1 cellular context compared by ENCODE assay signal in the genomic region with DNA sequence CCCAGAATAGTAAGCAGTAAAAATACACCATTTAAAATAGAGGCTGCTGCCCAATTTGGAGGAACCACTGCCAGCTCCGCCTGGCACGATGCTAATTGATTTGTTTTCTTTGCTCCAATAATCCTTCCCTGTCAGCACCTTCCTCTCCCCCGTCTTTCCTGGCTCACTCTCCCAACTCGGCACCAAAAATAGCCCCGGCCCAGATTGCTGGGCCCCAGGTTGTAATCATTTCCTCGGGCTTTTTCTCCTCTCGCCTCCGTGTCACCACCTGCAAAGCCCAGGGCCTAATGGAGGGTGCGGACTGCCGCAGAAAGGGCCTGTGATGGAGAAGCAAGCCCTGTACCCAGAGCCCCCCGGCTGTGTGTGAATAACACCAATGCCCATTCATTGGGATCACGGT.
TF ChIP-seq lines count a peak whose summit lies in the region.

No MANE protein-coding gene starts in this region.

TF ChIP-seq in GM23338, 12 proteins besides CTCF, POLR2A, EP300 and RAD21 (continued from another document):
- TF ChIP-seq, protein P1, sequence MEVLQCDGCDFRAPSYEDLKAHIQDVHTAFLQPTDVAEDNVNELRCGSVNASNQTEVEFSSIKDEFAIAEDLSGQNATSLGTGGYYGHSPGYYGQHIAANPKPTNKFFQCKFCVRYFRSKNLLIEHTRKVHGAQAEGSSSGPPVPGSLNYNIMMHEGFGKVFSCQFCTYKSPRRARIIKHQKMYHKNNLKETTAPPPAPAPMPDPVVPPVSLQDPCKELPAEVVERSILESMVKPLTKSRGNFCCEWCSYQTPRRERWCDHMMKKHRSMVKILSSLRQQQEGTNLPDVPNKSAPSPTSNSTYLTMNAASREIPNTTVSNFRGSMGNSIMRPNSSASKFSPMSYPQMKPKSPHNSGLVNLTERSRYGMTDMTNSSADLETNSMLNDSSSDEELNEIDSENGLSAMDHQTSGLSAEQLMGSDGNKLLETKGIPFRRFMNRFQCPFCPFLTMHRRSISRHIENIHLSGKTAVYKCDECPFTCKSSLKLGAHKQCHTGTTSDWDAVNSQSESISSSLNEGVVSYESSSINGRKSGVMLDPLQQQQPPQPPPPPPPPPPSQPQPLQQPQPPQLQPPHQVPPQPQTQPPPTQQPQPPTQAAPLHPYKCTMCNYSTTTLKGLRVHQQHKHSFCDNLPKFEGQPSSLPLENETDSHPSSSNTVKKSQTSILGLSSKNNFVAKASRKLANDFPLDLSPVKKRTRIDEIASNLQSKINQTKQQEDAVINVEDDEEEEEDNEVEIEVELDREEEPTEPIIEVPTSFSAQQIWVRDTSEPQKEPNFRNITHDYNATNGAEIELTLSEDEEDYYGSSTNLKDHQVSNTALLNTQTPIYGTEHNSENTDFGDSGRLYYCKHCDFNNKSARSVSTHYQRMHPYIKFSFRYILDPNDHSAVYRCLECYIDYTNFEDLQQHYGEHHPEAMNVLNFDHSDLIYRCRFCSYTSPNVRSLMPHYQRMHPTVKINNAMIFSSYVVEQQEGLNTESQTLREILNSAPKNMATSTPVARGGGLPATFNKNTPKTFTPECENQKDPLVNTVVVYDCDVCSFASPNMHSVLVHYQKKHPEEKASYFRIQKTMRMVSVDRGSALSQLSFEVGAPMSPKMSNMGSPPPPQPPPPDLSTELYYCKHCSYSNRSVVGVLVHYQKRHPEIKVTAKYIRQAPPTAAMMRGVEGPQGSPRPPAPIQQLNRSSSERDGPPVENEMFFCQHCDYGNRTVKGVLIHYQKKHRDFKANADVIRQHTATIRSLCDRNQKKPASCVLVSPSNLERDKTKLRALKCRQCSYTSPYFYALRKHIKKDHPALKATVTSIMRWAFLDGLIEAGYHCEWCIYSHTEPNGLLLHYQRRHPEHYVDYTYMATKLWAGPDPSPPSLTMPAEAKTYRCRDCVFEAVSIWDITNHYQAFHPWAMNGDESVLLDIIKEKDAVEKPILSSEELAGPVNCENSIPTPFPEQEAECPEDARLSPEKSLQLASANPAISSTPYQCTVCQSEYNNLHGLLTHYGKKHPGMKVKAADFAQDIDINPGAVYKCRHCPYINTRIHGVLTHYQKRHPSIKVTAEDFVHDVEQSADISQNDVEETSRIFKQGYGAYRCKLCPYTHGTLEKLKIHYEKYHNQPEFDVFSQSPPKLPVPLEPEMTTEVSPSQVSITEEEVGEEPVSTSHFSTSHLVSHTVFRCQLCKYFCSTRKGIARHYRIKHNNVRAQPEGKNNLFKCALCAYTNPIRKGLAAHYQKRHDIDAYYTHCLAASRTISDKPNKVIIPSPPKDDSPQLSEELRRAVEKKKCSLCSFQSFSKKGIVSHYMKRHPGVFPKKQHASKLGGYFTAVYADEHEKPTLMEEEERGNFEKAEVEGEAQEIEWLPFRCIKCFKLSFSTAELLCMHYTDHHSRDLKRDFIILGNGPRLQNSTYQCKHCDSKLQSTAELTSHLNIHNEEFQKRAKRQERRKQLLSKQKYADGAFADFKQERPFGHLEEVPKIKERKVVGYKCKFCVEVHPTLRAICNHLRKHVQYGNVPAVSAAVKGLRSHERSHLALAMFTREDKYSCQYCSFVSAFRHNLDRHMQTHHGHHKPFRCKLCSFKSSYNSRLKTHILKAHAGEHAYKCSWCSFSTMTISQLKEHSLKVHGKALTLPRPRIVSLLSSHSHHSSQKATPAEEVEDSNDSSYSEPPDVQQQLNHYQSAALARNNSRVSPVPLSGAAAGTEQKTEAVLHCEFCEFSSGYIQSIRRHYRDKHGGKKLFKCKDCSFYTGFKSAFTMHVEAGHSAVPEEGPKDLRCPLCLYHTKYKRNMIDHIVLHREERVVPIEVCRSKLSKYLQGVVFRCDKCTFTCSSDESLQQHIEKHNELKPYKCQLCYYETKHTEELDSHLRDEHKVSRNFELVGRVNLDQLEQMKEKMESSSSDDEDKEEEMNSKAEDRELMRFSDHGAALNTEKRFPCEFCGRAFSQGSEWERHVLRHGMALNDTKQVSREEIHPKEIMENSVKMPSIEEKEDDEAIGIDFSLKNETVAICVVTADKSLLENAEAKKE (CRISPR knock-in tag; IDR thresholded peaks at IDR 0.05): no peak
- no peak for TF ChIP-seq JUNB (IDR thresholded peaks at IDR 0.05; ENCODE audit: unreplicated experiment)
